In the genomic region with DNA sequence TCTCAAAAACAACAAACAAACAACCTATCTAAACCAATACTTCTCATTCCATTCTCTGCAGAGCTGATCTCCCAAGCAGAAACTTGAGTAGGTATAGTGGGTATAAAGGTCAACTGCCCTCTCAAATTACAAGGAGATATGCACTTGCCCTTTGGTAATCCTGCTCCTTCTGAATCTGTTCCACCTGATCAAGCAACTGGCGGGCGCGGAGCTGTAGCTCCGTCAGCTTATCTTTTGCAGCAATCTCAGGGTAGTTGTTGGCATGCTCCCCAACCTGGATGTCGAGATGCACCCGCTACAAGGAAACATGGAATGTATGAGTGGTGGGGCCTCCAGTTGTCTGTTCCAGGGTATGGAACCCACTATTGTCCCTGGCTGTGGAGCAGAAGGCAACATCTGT, we compare ENCODE assay signal across 9 cellular contexts. TPM values are rescaled to one million over a fixed set of nuclear protein-coding genes. Genes with fewer than 3 reads are reported as not detected.
DNase-seq lines count a peak whose midpoint lies in the region; ATAC-seq and TF ChIP-seq lines count a peak whose summit lies in the region.
"Had no signal": no experiment of that assay in that cellular context is flagged by ENCODE, and none has a peak within 500 bp of the region (broad histone marks: within the 10 kb centered on the region; RNA-seq: fewer than 3 reads in every experiment).

No MANE protein-coding gene starts in this region.

- TF ChIP-seq CTCF in Panc1 (IDR thresholded peaks at IDR 0.05) (no peak), esophagus squamous epithelium (IDR thresholded peaks at IDR 0.05) (no peak), prostate gland (IDR thresholded peaks at IDR 0.05) (no peak)

- intact Hi-C loops in Panc1 (cut with micrococcal nuclease; ENCODE audit: unreplicated experiment) (loop anchor here (10.0 kb wide), 1 partner anchor 554 kb away; no protein-coding TSS in a partner anchor), esophagus squamous epithelium (cut with DNase I) (loop anchor here (10.0 kb wide), 1 partner anchor 344 kb away; no protein-coding TSS in a partner anchor), prostate gland (cut with DNase I) (loop anchor here (5.0 to 10.0 kb wide), 2 partner anchors 266 to 534 kb away; a partner anchor contains a TSS)

- in situ Hi-C loops in Panc1 (cut with HindIII; ENCODE audit: low pct_unique_long_range_greater_than_20kb, low sequenced_read_pairs): no loop called here

- peak overlapping the region; percentile 100 for H3K9ac ChIP-seq in ES-I3 (ENCODE audit: low read depth, low read length)

- no peaks in the 10 kb centered on the region for H3K9me3 ChIP-seq in ES-I3 (ENCODE audit: control insufficient read depth, insufficient read depth, low read length)
- H3K9me3 ChIP-seq in Panc1 (ENCODE audit: control insufficient read depth, insufficient read depth, low read depth, low read length): no peaks in the 10 kb centered on the region
- no peaks in the 10 kb centered on the region for H3K9me3 ChIP-seq in esophagus squamous epithelium
- H3K9me3 ChIP-seq in prostate gland: no peaks in the 10 kb centered on the region

- H3K27ac ChIP-seq in Panc1 (ENCODE audit: low read length): peak overlapping the region; percentile 90
- peak overlapping the region; percentile 95 to 99 (median 98) for H3K27ac ChIP-seq in esophagus squamous epithelium
- peak overlapping the region; percentile 92 to 95 for H3K27ac ChIP-seq in prostate gland

- no TSS peak for BruUV-seq in Panc1 (replicated peaks; lab: Mats Ljungman, UMichigan)

- CTCF ChIA-PET in Panc1 (lab: Charles Lee): no interaction called here

- POLR2A ChIA-PET in Panc1 (lab: Charles Lee): no interaction called here

- peaks cover 13% of the 10 kb centered on the region for H3K36me3 ChIP-seq in ES-I3 (ENCODE audit: insufficient read depth, low read length)
- H3K36me3 ChIP-seq in Panc1 (ENCODE audit: control insufficient read depth, insufficient read depth, low read length): peaks cover 16% of the 10 kb centered on the region
- H3K36me3 ChIP-seq in esophagus squamous epithelium: peaks cover 7 to 50% (median 24%) of the 10 kb centered on the region in 3 donors
- peaks cover 0 to 3% of the 10 kb centered on the region in 2 donors for H3K36me3 ChIP-seq in prostate gland

- H3K4me3 ChIP-seq in Panc1 (ENCODE audit: low read depth in 2 of 2, low read length in 2 of 2) (peak overlapping the region; percentile 90 to 97), esophagus squamous epithelium (peak overlapping the region; percentile 58 to 97 (median 78)), prostate gland (peak overlapping the region; percentile 73 to 77)

- ATAC-seq in Panc1 (no peak), HG03139 (IDR thresholded peaks at IDR 0.05; ENCODE audit: unreplicated experiment) (no peak), HG02623 (IDR thresholded peaks at IDR 0.05; ENCODE audit: unreplicated experiment) (no peak), GM19463 (IDR thresholded peaks at IDR 0.05; ENCODE audit: unreplicated experiment) (no peak), HG03571 (IDR thresholded peaks at IDR 0.05; ENCODE audit: unreplicated experiment) (no peak)

- 70% methylated on average over 6 of the region's 6 CpGs; no CpG with 5 or more reads in 1 of the 2 donors for WGBS in esophagus squamous epithelium, 2 donors
- WGBS in prostate gland: 29% methylated on average over 6 of the region's 6 CpGs

- no peak for DNase-seq in Panc1 (ENCODE audit: low read depth, low spot score)
- no peak for DNase-seq in esophagus squamous epithelium (lab: John Stamatoyannopoulos, UW)
- no peak for DNase-seq in prostate gland (ENCODE audit: low spot score)

- H3K27me3 ChIP-seq in Panc1 (ENCODE audit: control insufficient read depth, insufficient read depth, low read length) (no peaks in the 10 kb centered on the region), esophagus squamous epithelium (no peaks in the 10 kb centered on the region), prostate gland (replicated peaks; ENCODE audit: insufficient read depth) (no peaks in the 10 kb centered on the region)

- H3K4me1 ChIP-seq in ES-I3 (ENCODE audit: insufficient read depth, low read length): peaks cover 5% of the 10 kb centered on the region; the same call in 1 of the 2 replicates
- peaks cover 11% of the 10 kb centered on the region for H3K4me1 ChIP-seq in Panc1 (ENCODE audit: control insufficient read depth, insufficient read depth, low read length)
- peaks cover 15 to 33% (median 22%) of the 10 kb centered on the region in 3 donors for H3K4me1 ChIP-seq in esophagus squamous epithelium
- peaks cover 4% of the 10 kb centered on the region for H3K4me1 ChIP-seq in prostate gland (replicated peaks)

- no peak for TF ChIP-seq POLR2A in esophagus squamous epithelium (IDR thresholded peaks at IDR 0.05)
- no peak for TF ChIP-seq POLR2A in prostate gland (IDR thresholded peaks at IDR 0.05)

RNA-seq across cellular contexts. Expression of a gene that starts 1.1 kb away (rescaled TPM):
- 123 TPM for total RNA-seq in Panc1 (2021; ENCODE audit: unreplicated experiment)
- polyA plus RNA-seq in Panc1 (2012; ENCODE audit: insufficient read length): 186 TPM
- 100 to 1,000 TPM in 2 of 4 donors, 10 to 100 TPM in 2; 68.0 to 123 (median 102) TPM for total RNA-seq in esophagus squamous epithelium
- total RNA-seq in prostate gland: 100 to 1,000 TPM; 227 to 243 TPM

RNA-seq across cellular contexts. Expression of a gene that starts 7.2 kb away (rescaled TPM):
- total RNA-seq in Panc1 (2021; ENCODE audit: unreplicated experiment): 147 TPM
- polyA plus RNA-seq in Panc1 (2012; ENCODE audit: insufficient read length): 124 TPM
- total RNA-seq in esophagus squamous epithelium: 10 to 100 TPM; 34.1 to 69.6 (median 50.0) TPM
- total RNA-seq in prostate gland: 10 to 100 TPM; 52.9 to 60.6 TPM

RNA-seq across cellular contexts. Expression of a gene that starts 25.5 kb away (rescaled TPM):
- total RNA-seq in Panc1 (2021; ENCODE audit: unreplicated experiment) (166 TPM), esophagus squamous epithelium (100 to 1,000 TPM in 1 of 4 donors, 10 to 100 TPM in 3; 68.9 to 102 (median 89.5) TPM), prostate gland (10 to 100 TPM; 70.4 to 96.9 TPM)
- 167 TPM for polyA plus RNA-seq in Panc1 (2012; ENCODE audit: insufficient read length)

RNA-seq across cellular contexts. Expression of a gene that starts 39.8 kb away (rescaled TPM):
- total RNA-seq in Panc1 (2021; ENCODE audit: unreplicated experiment) (not detected), esophagus squamous epithelium (under 1 TPM in 2 of 4 donors, not detected in 2; 0.08 to 0.19 TPM), prostate gland (under 1 TPM; 0.11 to 0.23 TPM)
- polyA plus RNA-seq in Panc1 (2012; ENCODE audit: insufficient read length): 0.11 TPM
- total RNA-seq: LHCN-M2 had no signal
